In genomic region chr2:170723446-170723958, GRCh38 we compare ENCODE assay signal across 26 cellular contexts. TPM values are rescaled to one million over a fixed set of nuclear protein-coding genes. Genes with fewer than 3 reads are reported as not detected.
"Had no signal": no experiment of that assay in that cellular context is flagged by ENCODE, and none has a peak within 500 bp of the region (broad histone marks: within the 10 kb centered on the region; RNA-seq: fewer than 3 reads in every experiment).

No MANE protein-coding gene starts in this region.

- ATAC-seq: activated CD4-positive, alpha-beta T cell treated with anti-CD3 and anti-CD28 coated beads for 36 hours; activated naive CD8-positive, alpha-beta T cell treated with anti-CD3 and anti-CD28 coated beads, Interleukin-2, amount 50 U/mL, for 24 hours; activated T-cell treated with anti-CD3 and anti-CD28 coated beads, Interleukin-2, amount 50 U/mL, for 72 hours; esophagus mucosa; gastroesophageal sphincter; left lobe of liver; lower lobe of right lung; naive thymus-derived CD8-positive, alpha-beta T cell; upper lobe of right lung had no signal

- DNase-seq: activated B cell treated with CpG ODN at 0.5 μM for 24 hours; activated CD4-positive, alpha-beta memory T cell treated with anti-CD3 and anti-CD28 coated beads for 36 hours; activated CD4-positive, alpha-beta T cell treated with anti-CD3 and anti-CD28 coated beads for 36 hours; activated effector memory CD4-positive, alpha-beta T cell treated with anti-CD3 and anti-CD28 coated beads, Interleukin-2, amount 50 U/mL, for 16 hours; activated naive CD4-positive, alpha-beta T cell treated with anti-CD3 and anti-CD28 coated beads, Interleukin-2, amount 50 U/mL, for 16 hours; activated naive CD8-positive, alpha-beta T cell treated with anti-CD3 and anti-CD28 coated beads, Interleukin-2, amount 50 U/mL, for 24 hours; activated T-cell treated with anti-CD3 and anti-CD28 coated beads, Interleukin-2, amount 50 U/mL, for 72 hours; central memory CD4-positive, alpha-beta T cell; dermis blood vessel endothelial cell; effector CD8-positive, alpha-beta T cell; head of caudate nucleus; hypothalamus; lower lobe of right lung; naive thymus-derived CD8-positive, alpha-beta T cell; ovary; stimulated activated CD4-positive, alpha-beta T cell treated with anti-CD3 and anti-CD28 coated beads, Interleukin-4, amount 100 ng/mL, for 4 hours; substantia nigra; T1000; thyroid gland; upper lobe of right lung had no signal

- H3K4me1 ChIP-seq: gastroesophageal sphincter, lower lobe of right lung, prostate gland, thyroid gland, upper lobe of right lung had no signal

- H3K27ac ChIP-seq: gastroesophageal sphincter, lower lobe of right lung, ovary, prostate gland, thyroid gland, upper lobe of right lung had no signal

- FAIRE-seq: endothelial cell of umbilical vein had no signal

- H3K27me3 ChIP-seq: ovary had no signal

RNA-seq across cellular contexts. Expression of gene SP5, which starts 8.4 kb away (rescaled TPM):
- total RNA-seq: activated B cell treated with CpG ODN at 0.5 μM for 24 hours; activated CD4-positive, alpha-beta memory T cell treated with anti-CD3 and anti-CD28 coated beads for 36 hours; dermis blood vessel endothelial cell; endothelial cell of umbilical vein; kidney epithelial cell; naive thymus-derived CD8-positive, alpha-beta T cell had no signal
- polyA plus RNA-seq: endothelial cell of umbilical vein; naive thymus-derived CD8-positive, alpha-beta T cell had no signal

RNA-seq across cellular contexts. Expression of gene ERICH2, which starts 46.7 kb away (rescaled TPM):
- total RNA-seq: activated B cell treated with CpG ODN at 0.5 μM for 24 hours; activated CD4-positive, alpha-beta memory T cell treated with anti-CD3 and anti-CD28 coated beads for 36 hours; activated CD4-positive, alpha-beta T cell treated with anti-CD3 and anti-CD28 coated beads for 36 hours; dermis blood vessel endothelial cell; endothelial cell of umbilical vein; esophagus mucosa; gastroesophageal sphincter; naive thymus-derived CD8-positive, alpha-beta T cell; thyroid gland had no signal
- polyA plus RNA-seq: endothelial cell of umbilical vein; naive thymus-derived CD8-positive, alpha-beta T cell had no signal
